3 cellular contexts compared by ENCODE assay signal in genomic region chr20:32527447-32528055, GRCh38.
A peak's percentile ranks its signal among the peaks of the same experiment; 100 is the strongest.
TF ChIP-seq lines count a peak whose summit lies in the region.

No MANE protein-coding gene starts in this region.

TF ChIP-seq in SK-N-SH, 30 proteins besides CTCF, POLR2A, EP300 and RAD21:
- TF ChIP-seq SMC3 (IDR thresholded peaks at IDR 0.05; ENCODE audit: low read depth, low read length) (no peak), MXI1 (IDR thresholded peaks at IDR 0.05; ENCODE audit: low read depth, low read length) (peak; percentile 41), CHD2 (IDR thresholded peaks at IDR 0.05; ENCODE audit: low read length, partially characterized antibody) (peak; percentile 24)

TF ChIP-seq in SK-N-SH treated with all-trans-retinoic acid at 6 μM for 48 hours, 23 proteins besides CTCF, POLR2A, EP300 and RAD21:
- no peak for TF ChIP-seq SNAI2 (CRISPR knock-in tag; IDR thresholded peaks at IDR 0.05)
- TF ChIP-seq OSR1 (CRISPR knock-in tag; IDR thresholded peaks at IDR 0.05) = no peak
- no peak for TF ChIP-seq PATZ1 (CRISPR knock-in tag; IDR thresholded peaks at IDR 0.05; ENCODE audit: borderline replicate concordance)
- TF ChIP-seq ZFP30 (CRISPR knock-in tag; IDR thresholded peaks at IDR 0.05) = no peak
- TF ChIP-seq TCF4 (CRISPR knock-in tag; IDR thresholded peaks at IDR 0.05; ENCODE audit: borderline replicate concordance) = no peak
- TF ChIP-seq ZNF70 (CRISPR knock-in tag; IDR thresholded peaks at IDR 0.05) = no peak
- TF ChIP-seq ZNF8 (CRISPR knock-in tag; IDR thresholded peaks at IDR 0.05) = no peak
- TF ChIP-seq ISL1 (CRISPR knock-in tag; IDR thresholded peaks at IDR 0.05) = no peak
- no peak for TF ChIP-seq ARNTL (CRISPR knock-in tag; IDR thresholded peaks at IDR 0.05; ENCODE audit: borderline replicate concordance, low read depth)
- no peak for TF ChIP-seq GLIS3 (CRISPR knock-in tag; IDR thresholded peaks at IDR 0.05)

TF ChIP-seq in K562, 482 proteins besides CTCF, POLR2A, EP300 and RAD21:
- TF ChIP-seq NFIC (IDR thresholded peaks at IDR 0.05) (peak; percentile 10; the same call in 1 of the 2 replicates), ZNF184 (CRISPR knock-in tag; IDR thresholded peaks at IDR 0.05) (no peak), ZNF644 (tag; IDR thresholded peaks at IDR 0.05; ENCODE audit: low read depth) (no peak)
